Comparison of ENCODE assay signal across 12 cellular contexts in the genomic region with DNA sequence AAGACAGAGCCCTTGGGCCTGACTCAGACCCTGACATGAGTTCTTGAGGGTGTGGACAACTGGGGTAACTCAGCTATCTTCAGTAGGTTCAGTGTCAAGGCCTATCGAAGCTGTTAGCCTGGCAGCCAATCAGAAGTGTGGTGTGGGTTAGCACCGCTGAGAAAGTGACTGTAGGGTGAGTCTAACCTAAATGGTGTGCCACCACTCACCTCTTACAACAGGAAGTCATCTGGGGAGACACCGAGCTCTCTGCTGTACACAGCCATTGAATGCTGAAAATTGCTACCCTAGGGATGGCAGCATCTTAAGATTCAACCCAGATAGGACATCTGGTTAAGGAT. TPM values are rescaled to one million over a fixed set of nuclear protein-coding genes. Genes with fewer than 3 reads are reported as not detected.
A peak's percentile ranks its signal among the peaks of the same experiment; 100 is the strongest.
DNase-seq lines count a peak whose midpoint lies in the region; TF ChIP-seq lines count a peak whose summit lies in the region.
"Had no signal": no experiment of that assay in that cellular context is flagged by ENCODE, and none has a peak within 500 bp of the region (broad histone marks: within the 10 kb centered on the region; RNA-seq: fewer than 3 reads in every experiment).

No MANE protein-coding gene starts in this region.

- peak; percentile 71 to 91 (median 83) for DNase-seq in CD8-positive, alpha-beta memory T cell
- DNase-seq in activated CD4-positive, alpha-beta T cell treated with anti-CD3 and anti-CD28 coated beads, Interleukin-2, amount 50 U/mL, for 24 hours (ENCODE audit: low read depth in 1 of 2, low spot score in 1 of 2): peak; percentile 35 to 72
- peak; percentile 41 to 81 for DNase-seq in stimulated activated CD4-positive, alpha-beta T cell treated with anti-CD3 and anti-CD28 coated beads, Interleukin-4, amount 100 ng/mL, for 4 hours
- DNase-seq in NCI-H226 (no peak), ascending aorta (ENCODE audit: low spot score in 2 of 2) (no peak), osteoblast (ENCODE audit: insufficient read length, low spot score, missing footprints) (no peak), SKM-1 treated with dmso at 0.1 percent for 144 hours (lab: John Stamatoyannopoulos, UW; ENCODE audit: unreplicated experiment) (no peak)
- DNase-seq: kidney, NCI-H2081, nucleus accumbens, Right ventricle myocardium superior had no signal

- POLR2A ChIA-PET in CD8-positive, alpha-beta memory T cell (lab: Charles Lee): interaction anchor here (0.6 to 2.2 kb wide), 12 partner anchors 11 to 60 kb away, joined by 3 to 15 read pairs (median 5); partner anchors contain the start of gene EIF2D

- peaks cover 0 to 4% of the 10 kb centered on the region in 2 donors for H3K27me3 Mint-ChIP-seq in CD8-positive, alpha-beta memory T cell
- no peaks in the 10 kb centered on the region for H3K27me3 Mint-ChIP-seq in activated naive CD8-positive, alpha-beta T cell

- H3K4me1 Mint-ChIP-seq in CD8-positive, alpha-beta memory T cell: peaks cover 57 to 64% (median 61%) of the 10 kb centered on the region in 3 donors
- peaks cover 57% of the 10 kb centered on the region for H3K4me1 Mint-ChIP-seq in activated naive CD8-positive, alpha-beta T cell (ENCODE audit: low read depth)

- H3K79me2 ChIP-seq in osteoblast (ENCODE audit: insufficient read depth, low read length): no peaks in the 10 kb centered on the region

- peaks cover 0 to under 1% (median 0%) of the 10 kb centered on the region in 3 donors for H3K36me3 Mint-ChIP-seq in CD8-positive, alpha-beta memory T cell
- peaks cover 2% of the 10 kb centered on the region for H3K36me3 Mint-ChIP-seq in activated naive CD8-positive, alpha-beta T cell

- CTCF ChIA-PET in CD8-positive, alpha-beta memory T cell (lab: Charles Lee): interaction anchor here (0.6 to 19.8 kb wide), 25 partner anchors 8 to 183 kb away, joined by 3 to 503 read pairs (median 4); partner anchors contain the start of genes DYRK3, EIF2D and IKBKE

- TF ChIP-seq CTCF in ascending aorta (IDR thresholded peaks at IDR 0.05) (no peak), osteoblast (IDR thresholded peaks at IDR 0.05; ENCODE audit: extremely low read depth, low read depth, low read length) (no peak)

- H3K4me2 ChIP-seq in osteoblast (ENCODE audit: insufficient read depth, low read length): no peak overlapping the region

- peak overlapping the region; percentile 4 to 79 (median 60) for H3K4me3 Mint-ChIP-seq in CD8-positive, alpha-beta memory T cell
- H3K4me3 Mint-ChIP-seq in activated naive CD8-positive, alpha-beta T cell: peak overlapping the region; percentile 85

- H2AFZ ChIP-seq in osteoblast (ENCODE audit: low read length): no peak overlapping the region

- H3K4me3 ChIP-seq in CD8-positive, alpha-beta memory T cell (ENCODE audit: low read length): no peak overlapping the region
- H3K4me3 ChIP-seq in ascending aorta: no peak overlapping the region
- no peak overlapping the region for H3K4me3 ChIP-seq in osteoblast (ENCODE audit: insufficient read depth, low read length)

- H3K27ac ChIP-seq in CD8-positive, alpha-beta memory T cell (ENCODE audit: low read depth, low read length): no peak overlapping the region
- no peak overlapping the region for H3K27ac ChIP-seq in ascending aorta
- H3K27ac ChIP-seq in osteoblast (ENCODE audit: low read depth, low read length): no peak overlapping the region

- H3K36me3 ChIP-seq in CD8-positive, alpha-beta memory T cell (ENCODE audit: insufficient read depth, low read length): no peaks in the 10 kb centered on the region
- H3K36me3 ChIP-seq in ascending aorta (no peaks in the 10 kb centered on the region), osteoblast (ENCODE audit: insufficient read depth, low read length) (no peaks in the 10 kb centered on the region)

- peak overlapping the region; percentile 84 to 100 (median 96) for H3K27ac Mint-ChIP-seq in CD8-positive, alpha-beta memory T cell
- H3K27ac Mint-ChIP-seq in activated naive CD8-positive, alpha-beta T cell: peak overlapping the region; percentile 99

- H4K20me1 ChIP-seq in osteoblast (ENCODE audit: insufficient read depth, low read length): no peaks in the 10 kb centered on the region

- no peaks in the 10 kb centered on the region for H3K9me3 Mint-ChIP-seq in CD8-positive, alpha-beta memory T cell
- no peaks in the 10 kb centered on the region for H3K9me3 Mint-ChIP-seq in activated naive CD8-positive, alpha-beta T cell (ENCODE audit: low read depth)

- peaks cover 65% of the 10 kb centered on the region for H3K4me1 ChIP-seq in CD8-positive, alpha-beta memory T cell (ENCODE audit: insufficient read depth, low read length)
- H3K4me1 ChIP-seq in ascending aorta (peaks cover 3 to 9% of the 10 kb centered on the region in 2 donors), osteoblast (ENCODE audit: insufficient read depth, low read length) (peaks cover 6% of the 10 kb centered on the region)

- no peaks in the 10 kb centered on the region for H3K27me3 ChIP-seq in CD8-positive, alpha-beta memory T cell (ENCODE audit: insufficient read depth, low read length, poor library complexity, severe bottlenecking)
- no peaks in the 10 kb centered on the region for H3K27me3 ChIP-seq in ascending aorta
- peaks cover 28% of the 10 kb centered on the region for H3K27me3 ChIP-seq in osteoblast (ENCODE audit: insufficient read depth, low read length)

- H3K9me3 ChIP-seq in CD8-positive, alpha-beta memory T cell (ENCODE audit: low read length): no peaks in the 10 kb centered on the region
- no peaks in the 10 kb centered on the region for H3K9me3 ChIP-seq in ascending aorta
- H3K9me3 ChIP-seq in osteoblast (ENCODE audit: low read depth, low read length): no peaks in the 10 kb centered on the region

- intact Hi-C loops in ascending aorta (cut with DNase I): no loop called here

RNA-seq across cellular contexts. Expression of gene RASSF5, which starts 44.6 kb away (rescaled TPM):
- 100 to 1,000 TPM; 163 to 165 TPM for total RNA-seq in CD8-positive, alpha-beta memory T cell
- polyA plus RNA-seq in CD8-positive, alpha-beta memory T cell: 329 TPM
- 8.9 TPM for total RNA-seq in ascending aorta
- total RNA-seq in osteoblast: 0.59 and 0.72 TPM in 2 replicates

Comparison
In these comparisons a context has a peak if more than half of its experiments do, and no peak if none do; other contexts are left out.
1. DNase-seq: peak in CD8-positive, alpha-beta memory T cell (5 of 5), activated CD4-positive, alpha-beta T cell treated with anti-CD3 and anti-CD28 coated beads, Interleukin-2, amount 50 U/mL, for 24 hours (2 of 2) and stimulated activated CD4-positive, alpha-beta T cell treated with anti-CD3 and anti-CD28 coated beads, Interleukin-4, amount 100 ng/mL, for 4 hours (2 of 2); none in NCI-H226 (single experiment), ascending aorta (0 of 2), osteoblast (single experiment) and SKM-1 treated with dmso at 0.1 percent for 144 hours (single experiment).
2. RNA of gene RASSF5, which starts 44.6 kb away (total RNA-seq): 163 to 165 TPM in CD8-positive, alpha-beta memory T cell; 8.9 TPM in ascending aorta (single experiment) and 0.59 to 0.72 TPM in osteoblast; every median in the first group is over 10 times any median in the second.